Comparison of ENCODE assay signal across 8 cellular contexts in the genomic region with DNA sequence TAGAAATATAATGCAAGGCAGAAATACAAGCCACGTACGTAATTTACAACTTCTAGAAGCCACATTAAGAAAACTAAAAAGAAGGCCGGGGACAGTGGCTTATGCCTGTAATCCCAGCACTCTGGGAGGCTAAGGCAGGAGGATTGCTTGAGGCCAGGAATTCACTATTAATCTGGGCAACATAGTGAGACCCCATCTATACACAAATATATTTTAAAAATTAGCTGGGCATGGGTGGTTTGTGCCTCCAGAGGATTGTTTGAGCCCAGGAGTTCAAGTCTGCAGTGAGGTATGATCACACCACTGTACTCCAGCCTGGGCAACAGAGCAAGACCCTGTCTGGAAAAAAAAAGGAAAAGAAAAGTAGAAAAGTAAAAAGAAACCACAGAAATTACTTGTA.
"Had no signal": no experiment of that assay in that cellular context is flagged by ENCODE, and none has a peak within 500 bp of the region (broad histone marks: within the 10 kb centered on the region; RNA-seq: fewer than 3 reads in every experiment).

No MANE protein-coding gene starts in this region.

- DNase-seq: GDM1, GF-D8 had no signal

- H3K4me3 ChIP-seq: GM12878 had no signal

- FAIRE-seq: G401.6, GM12878, GM12891, GM12892, GM18507, GM19239 had no signal

- ATAC-seq: GM12878 had no signal
